ENCODE assay signal across 8 cellular contexts in the genomic region with DNA sequence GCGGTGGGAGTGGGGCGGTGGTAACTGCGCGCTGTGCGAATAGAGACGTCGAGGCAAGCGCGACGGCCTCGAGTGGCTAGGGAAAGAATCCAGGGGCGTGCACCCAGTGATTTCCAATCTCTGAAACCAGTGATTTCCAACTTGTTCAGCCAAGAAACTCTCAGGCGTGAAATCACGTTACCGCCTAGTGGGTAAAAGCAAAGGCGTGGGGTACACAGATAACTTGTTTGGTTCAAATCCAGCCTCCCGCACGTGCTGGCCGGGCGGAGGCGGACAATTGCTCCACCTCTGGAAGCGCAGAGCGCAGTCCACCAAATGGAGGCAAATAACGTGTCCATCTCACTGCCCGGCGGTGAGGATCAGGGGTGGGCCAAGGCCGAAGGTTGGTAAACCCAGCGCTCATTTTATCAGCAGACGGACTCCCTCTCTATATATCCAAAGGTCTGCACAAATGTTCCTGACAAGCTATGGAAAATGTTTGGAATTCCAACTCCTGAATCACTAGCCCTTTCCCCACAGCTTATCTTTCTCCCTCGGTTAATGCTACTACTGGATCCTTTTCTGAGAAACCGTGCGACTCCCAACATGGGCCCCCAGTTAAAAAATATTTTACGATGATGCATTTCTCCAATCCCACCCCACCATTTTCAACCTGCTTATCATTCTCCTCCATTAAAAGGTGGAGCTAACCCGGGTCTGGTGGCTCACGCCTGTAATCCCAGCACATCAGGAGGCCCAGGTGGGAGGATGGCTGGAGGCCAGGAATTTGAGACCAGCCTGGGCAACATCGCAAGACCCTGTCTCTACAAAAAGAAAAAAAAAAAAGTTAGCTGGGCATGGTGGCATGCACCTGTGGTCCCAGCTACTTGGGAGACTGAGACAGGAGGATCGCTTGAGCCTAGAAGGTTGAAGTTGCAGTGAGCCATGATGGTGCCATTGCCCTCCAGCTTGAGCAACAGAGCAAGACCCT.
DNase-seq lines count a peak whose midpoint lies in the region; ATAC-seq and TF ChIP-seq lines count a peak whose summit lies in the region.

No MANE protein-coding gene starts in this region.

- H3K9me3 ChIP-seq in DOHH2 (ENCODE audit: control insufficient read depth, insufficient read depth, low read length) (no peaks in the 10 kb centered on the region), OCI-LY3 (ENCODE audit: insufficient read depth, low read length) (no peaks in the 10 kb centered on the region), endocrine pancreas (ENCODE audit: control insufficient read depth, low read length) (no peaks in the 10 kb centered on the region), mucosa of stomach (ENCODE audit: control insufficient read depth, low read length) (no peaks in the 10 kb centered on the region)

- H3F3A ChIP-seq in DOHH2 (ENCODE audit: control insufficient read depth, insufficient read depth), result peaks cover 45% of the 10 kb centered on the region

- H4K20me1 ChIP-seq in DOHH2 (ENCODE audit: control insufficient read depth, insufficient read depth, low read depth, low read length) (0 out of 2 replicates have a peak, but pooled peaks cover 3% of the 10 kb centered on the region), OCI-LY3 (ENCODE audit: insufficient read depth, low read length) (peaks cover under 1% of the 10 kb centered on the region; the same call in 1 of the 2 replicates)

- ATAC-seq in HG03280 (IDR thresholded peaks at IDR 0.05; ENCODE audit: unreplicated experiment) (no peak), GM21825 (IDR thresholded peaks at IDR 0.05; ENCODE audit: unreplicated experiment) (no peak)

- peak overlapping the region; percentile 46; the same call in 1 of the 2 replicates for H3K9ac ChIP-seq in OCI-LY3 (ENCODE audit: low read length)
- peak overlapping the region; percentile 34 for H3K9ac ChIP-seq in endocrine pancreas (ENCODE audit: control insufficient read depth, insufficient read depth, low read length)
- H3K9ac ChIP-seq in mucosa of stomach (ENCODE audit: low read length), result peak overlapping the region; percentile 62

- H2AFZ ChIP-seq in OCI-LY3 (ENCODE audit: low read depth, low read length), result no peak overlapping the region

- H3K9me2 ChIP-seq in DOHH2 (replicated peaks; ENCODE audit: control insufficient read depth, low read length), result no peaks in the 10 kb centered on the region

- H3K27ac ChIP-seq in DOHH2 (ENCODE audit: low read depth, low read length) (peak overlapping the region; percentile 92), OCI-LY3 (ENCODE audit: low read length) (no peak overlapping the region)

- DNase-seq in NCI-H128 (lab: John Stamatoyannopoulos, UW; ENCODE audit: unreplicated experiment), result no peak
- DNase-seq in activated gamma-delta T cell treated with Interleukin-2 at 50 U/mL for 16 hours, result no peak

- H3K4me1 ChIP-seq in DOHH2 (ENCODE audit: control insufficient read depth, low read length) (peaks cover 46% of the 10 kb centered on the region), OCI-LY3 (ENCODE audit: low read length) (peaks cover 35% of the 10 kb centered on the region), endocrine pancreas (ENCODE audit: control insufficient read depth, insufficient read depth, low read length) (peaks cover 4% of the 10 kb centered on the region), mucosa of stomach (ENCODE audit: control insufficient read depth, insufficient read depth, low read length) (peaks cover 28% of the 10 kb centered on the region)

- H3K79me2 ChIP-seq in DOHH2 (ENCODE audit: control insufficient read depth, low read length) (peaks cover 50% of the 10 kb centered on the region), OCI-LY3 (ENCODE audit: low read length) (peaks cover 70% of the 10 kb centered on the region)

- no peak for TF ChIP-seq CTCF in DOHH2 (IDR thresholded peaks at IDR 0.05; ENCODE audit: low read depth, low read length, poor library complexity, severe bottlenecking)
- no peak for TF ChIP-seq CTCF in OCI-LY3 (IDR thresholded peaks at IDR 0.05; ENCODE audit: low read depth, low read length)

- peak overlapping the region; percentile 81 for H3K4me3 ChIP-seq in DOHH2 (ENCODE audit: low read length)
- H3K4me3 ChIP-seq in OCI-LY3 (ENCODE audit: low read length), result peak overlapping the region; percentile 80
- H3K4me3 ChIP-seq in endocrine pancreas (ENCODE audit: control insufficient read depth, insufficient read depth, low read length), result no peak overlapping the region
- peak overlapping the region; percentile 54 for H3K4me3 ChIP-seq in mucosa of stomach (ENCODE audit: low read length)

- H3K27me3 ChIP-seq in DOHH2 (ENCODE audit: control insufficient read depth, low read length), result no peaks in the 10 kb centered on the region
- no peaks in the 10 kb centered on the region for H3K27me3 ChIP-seq in OCI-LY3 (ENCODE audit: low read depth, low read length)
- no peaks in the 10 kb centered on the region for H3K27me3 ChIP-seq in endocrine pancreas (ENCODE audit: control insufficient read depth, insufficient read depth, low read length)
- H3K27me3 ChIP-seq in mucosa of stomach (ENCODE audit: control insufficient read depth, insufficient read depth, low read length), result peaks cover 5% of the 10 kb centered on the region

- H3K36me3 ChIP-seq in DOHH2 (ENCODE audit: control insufficient read depth, low read length), result peaks cover 23% of the 10 kb centered on the region
- H3K36me3 ChIP-seq in OCI-LY3 (replicated peaks; ENCODE audit: low read depth, low read length), result peaks cover 20% of the 10 kb centered on the region
- H3K36me3 ChIP-seq in endocrine pancreas (ENCODE audit: control insufficient read depth, insufficient read depth, low read length), result no peaks in the 10 kb centered on the region
- no peaks in the 10 kb centered on the region for H3K36me3 ChIP-seq in mucosa of stomach (ENCODE audit: control insufficient read depth, insufficient read depth, low read length)

- H3K4me2 ChIP-seq in DOHH2 (ENCODE audit: low read length) (peak overlapping the region; percentile 76), OCI-LY3 (ENCODE audit: low read length) (peak overlapping the region; percentile 82)
